Comparison of ENCODE assay signal across 1 cellular context in genomic region chr3:101561630-101562328, GRCh38.
TF ChIP-seq lines count a peak whose summit lies in the region.

Gene TRMT10C, plus strand, starts transcription at chr3:101561868. Its CDS starts 2,914 bp downstream, at chr3:101564782.

TF ChIP-seq in HepG2, 621 proteins besides CTCF, POLR2A, EP300 and RAD21 (continued from another document and continues in another):
- 0 out of 2 replicates have a peak, but pooled peaks have one; percentile 54 for TF ChIP-seq BCL3 (CRISPR knock-in tag; IDR thresholded peaks at IDR 0.05)
- no peak; the same call in 1 of the 2 replicates for TF ChIP-seq ZBTB7B (CRISPR knock-in tag; IDR thresholded peaks at IDR 0.05)
- peak; percentile 31; the same call in 1 of the 2 replicates for TF ChIP-seq SOX5 (CRISPR knock-in tag; IDR thresholded peaks at IDR 0.05; ENCODE audit: borderline replicate concordance)
- TF ChIP-seq ZFP82 (CRISPR knock-in tag; IDR thresholded peaks at IDR 0.05; ENCODE audit: borderline replicate concordance), result no peak
- TF ChIP-seq KLF6 (CRISPR knock-in tag; IDR thresholded peaks at IDR 0.05), result 0 out of 2 replicates have a peak, but pooled peaks have one; percentile 39
- TF ChIP-seq FOXA1 (IDR thresholded peaks at IDR 0.05), result no peak
- 0 out of 2 replicates have a peak, but pooled peaks have one; percentile 30 for TF ChIP-seq FOXA1 (CRISPR knock-in tag; IDR thresholded peaks at IDR 0.05)
- TF ChIP-seq ZNF350 (CRISPR knock-in tag; IDR thresholded peaks at IDR 0.05; ENCODE audit: borderline replicate concordance, low read depth), result peak; percentile 65; the same call in 1 of the 2 replicates
- peak; percentile 23; the same call in 1 of the 2 replicates for TF ChIP-seq ZNF691 (CRISPR knock-in tag; IDR thresholded peaks at IDR 0.05; ENCODE audit: borderline replicate concordance, low read depth)
- TF ChIP-seq KLF16 (CRISPR knock-in tag; IDR thresholded peaks at IDR 0.05), result peak in 1 of 2 experiments; percentile 68; a peak in 2 of 4 replicates
- TF ChIP-seq ZNF724P (CRISPR knock-in tag; IDR thresholded peaks at IDR 0.05; ENCODE audit: borderline replicate concordance), result peak; percentile 81; the same call in 1 of the 2 replicates
- TF ChIP-seq ZNF574 (CRISPR knock-in tag; IDR thresholded peaks at IDR 0.05), result peak; percentile 98
- TF ChIP-seq ZBTB3 (CRISPR knock-in tag; IDR thresholded peaks at IDR 0.05; ENCODE audit: borderline replicate concordance, low read depth), result no peak
- no peak for TF ChIP-seq SRY (CRISPR knock-in tag; IDR thresholded peaks at IDR 0.05)
- TF ChIP-seq ZNF781 (CRISPR knock-in tag; IDR thresholded peaks at IDR 0.05; ENCODE audit: borderline replicate concordance, not compliant biosample characterization), result peak; percentile 28
- TF ChIP-seq, protein P1, sequence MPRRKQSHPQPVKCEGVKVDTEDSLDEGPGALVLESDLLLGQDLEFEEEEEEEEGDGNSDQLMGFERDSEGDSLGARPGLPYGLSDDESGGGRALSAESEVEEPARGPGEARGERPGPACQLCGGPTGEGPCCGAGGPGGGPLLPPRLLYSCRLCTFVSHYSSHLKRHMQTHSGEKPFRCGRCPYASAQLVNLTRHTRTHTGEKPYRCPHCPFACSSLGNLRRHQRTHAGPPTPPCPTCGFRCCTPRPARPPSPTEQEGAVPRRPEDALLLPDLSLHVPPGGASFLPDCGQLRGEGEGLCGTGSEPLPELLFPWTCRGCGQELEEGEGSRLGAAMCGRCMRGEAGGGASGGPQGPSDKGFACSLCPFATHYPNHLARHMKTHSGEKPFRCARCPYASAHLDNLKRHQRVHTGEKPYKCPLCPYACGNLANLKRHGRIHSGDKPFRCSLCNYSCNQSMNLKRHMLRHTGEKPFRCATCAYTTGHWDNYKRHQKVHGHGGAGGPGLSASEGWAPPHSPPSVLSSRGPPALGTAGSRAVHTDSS (CRISPR knock-in tag; conservative IDR thresholded peaks at IDR 0.05), result 0 out of 2 replicates have a peak, but pooled peaks have one; percentile 49
- TF ChIP-seq NCOR1 (IDR thresholded peaks at IDR 0.05; ENCODE audit: borderline replicate concordance, low read length), result 0 out of 2 replicates have a peak, but pooled peaks have one; percentile 12
- TF ChIP-seq NR2C2 (CRISPR knock-in tag; IDR thresholded peaks at IDR 0.05; ENCODE audit: borderline replicate concordance), result peak; percentile 37; the same call in 1 of the 2 replicates
- no peak; the same call in 1 of the 2 replicates for TF ChIP-seq ARNTL (CRISPR knock-in tag; IDR thresholded peaks at IDR 0.05)
- peak; percentile 60; the same call in 1 of the 2 replicates for TF ChIP-seq RXRB (CRISPR knock-in tag; IDR thresholded peaks at IDR 0.05; ENCODE audit: borderline replicate concordance)
- TF ChIP-seq TBX2 (CRISPR knock-in tag; IDR thresholded peaks at IDR 0.05; ENCODE audit: borderline replicate concordance), result no peak
- TF ChIP-seq ZNF614 (CRISPR knock-in tag; IDR thresholded peaks at IDR 0.05; ENCODE audit: borderline replicate concordance), result peak; percentile 87
- TF ChIP-seq GATAD1 (CRISPR knock-in tag; IDR thresholded peaks at IDR 0.05), result peak; percentile 99
- peak; percentile 22; the same call in 1 of the 2 replicates for TF ChIP-seq ZFP90 (CRISPR knock-in tag; IDR thresholded peaks at IDR 0.05; ENCODE audit: borderline replicate concordance)
- TF ChIP-seq CBFB (CRISPR knock-in tag; IDR thresholded peaks at IDR 0.05), result peak; percentile 41; the same call in 1 of the 2 replicates
- TF ChIP-seq NR1H2 (CRISPR knock-in tag; IDR thresholded peaks at IDR 0.05; ENCODE audit: borderline replicate concordance, low read depth), result no peak
- TF ChIP-seq FOXM1 (CRISPR knock-in tag; IDR thresholded peaks at IDR 0.05), result 0 out of 2 replicates have a peak, but pooled peaks have one; percentile 32
- TF ChIP-seq ZFP41 (CRISPR knock-in tag; IDR thresholded peaks at IDR 0.05; ENCODE audit: borderline replicate concordance), result no peak
- TF ChIP-seq RCOR2 (CRISPR knock-in tag; IDR thresholded peaks at IDR 0.05), result no peak
- TF ChIP-seq POLR2G (IDR thresholded peaks at IDR 0.05; ENCODE audit: low read depth, low read length), result peak; percentile 95
- TF ChIP-seq NCOA2 (CRISPR knock-in tag; IDR thresholded peaks at IDR 0.05), result peak; percentile 37; the same call in 1 of the 2 replicates
- TF ChIP-seq ZFP91 (CRISPR knock-in tag; IDR thresholded peaks at IDR 0.05; ENCODE audit: borderline replicate concordance), result peak; percentile 80
- TF ChIP-seq RFXAP (CRISPR knock-in tag; IDR thresholded peaks at IDR 0.05; ENCODE audit: borderline replicate concordance), result peak; percentile 70; the same call in 1 of the 2 replicates
- TF ChIP-seq, protein P2, sequence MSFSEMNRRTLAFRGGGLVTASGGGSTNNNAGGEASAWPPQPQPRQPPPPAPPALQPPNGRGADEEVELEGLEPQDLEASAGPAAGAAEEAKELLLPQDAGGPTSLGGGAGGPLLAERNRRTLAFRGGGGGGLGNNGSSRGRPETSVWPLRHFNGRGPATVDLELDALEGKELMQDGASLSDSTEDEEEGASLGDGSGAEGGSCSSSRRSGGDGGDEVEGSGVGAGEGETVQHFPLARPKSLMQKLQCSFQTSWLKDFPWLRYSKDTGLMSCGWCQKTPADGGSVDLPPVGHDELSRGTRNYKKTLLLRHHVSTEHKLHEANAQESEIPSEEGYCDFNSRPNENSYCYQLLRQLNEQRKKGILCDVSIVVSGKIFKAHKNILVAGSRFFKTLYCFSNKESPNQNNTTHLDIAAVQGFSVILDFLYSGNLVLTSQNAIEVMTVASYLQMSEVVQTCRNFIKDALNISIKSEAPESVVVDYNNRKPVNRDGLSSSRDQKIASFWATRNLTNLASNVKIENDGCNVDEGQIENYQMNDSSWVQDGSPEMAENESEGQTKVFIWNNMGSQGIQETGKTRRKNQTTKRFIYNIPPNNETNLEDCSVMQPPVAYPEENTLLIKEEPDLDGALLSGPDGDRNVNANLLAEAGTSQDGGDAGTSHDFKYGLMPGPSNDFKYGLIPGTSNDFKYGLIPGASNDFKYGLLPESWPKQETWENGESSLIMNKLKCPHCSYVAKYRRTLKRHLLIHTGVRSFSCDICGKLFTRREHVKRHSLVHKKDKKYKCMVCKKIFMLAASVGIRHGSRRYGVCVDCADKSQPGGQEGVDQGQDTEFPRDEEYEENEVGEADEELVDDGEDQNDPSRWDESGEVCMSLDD (CRISPR knock-in tag; IDR thresholded peaks at IDR 0.05; ENCODE audit: borderline replicate concordance), result no peak
- TF ChIP-seq ZNF414 (CRISPR knock-in tag; IDR thresholded peaks at IDR 0.05), result 0 out of 2 replicates have a peak, but pooled peaks have one; percentile 45
- no peak for TF ChIP-seq SP1 (IDR thresholded peaks at IDR 0.05)
- TF ChIP-seq SP1 (CRISPR knock-in tag; IDR thresholded peaks at IDR 0.05), result peak; percentile 48
- peak; percentile 49; the same call in 1 of the 2 replicates for TF ChIP-seq ZNF335 (CRISPR knock-in tag; IDR thresholded peaks at IDR 0.05)
- TF ChIP-seq NFAT5 (CRISPR knock-in tag; IDR thresholded peaks at IDR 0.05), result peak; percentile 79
- TF ChIP-seq, protein P3, sequence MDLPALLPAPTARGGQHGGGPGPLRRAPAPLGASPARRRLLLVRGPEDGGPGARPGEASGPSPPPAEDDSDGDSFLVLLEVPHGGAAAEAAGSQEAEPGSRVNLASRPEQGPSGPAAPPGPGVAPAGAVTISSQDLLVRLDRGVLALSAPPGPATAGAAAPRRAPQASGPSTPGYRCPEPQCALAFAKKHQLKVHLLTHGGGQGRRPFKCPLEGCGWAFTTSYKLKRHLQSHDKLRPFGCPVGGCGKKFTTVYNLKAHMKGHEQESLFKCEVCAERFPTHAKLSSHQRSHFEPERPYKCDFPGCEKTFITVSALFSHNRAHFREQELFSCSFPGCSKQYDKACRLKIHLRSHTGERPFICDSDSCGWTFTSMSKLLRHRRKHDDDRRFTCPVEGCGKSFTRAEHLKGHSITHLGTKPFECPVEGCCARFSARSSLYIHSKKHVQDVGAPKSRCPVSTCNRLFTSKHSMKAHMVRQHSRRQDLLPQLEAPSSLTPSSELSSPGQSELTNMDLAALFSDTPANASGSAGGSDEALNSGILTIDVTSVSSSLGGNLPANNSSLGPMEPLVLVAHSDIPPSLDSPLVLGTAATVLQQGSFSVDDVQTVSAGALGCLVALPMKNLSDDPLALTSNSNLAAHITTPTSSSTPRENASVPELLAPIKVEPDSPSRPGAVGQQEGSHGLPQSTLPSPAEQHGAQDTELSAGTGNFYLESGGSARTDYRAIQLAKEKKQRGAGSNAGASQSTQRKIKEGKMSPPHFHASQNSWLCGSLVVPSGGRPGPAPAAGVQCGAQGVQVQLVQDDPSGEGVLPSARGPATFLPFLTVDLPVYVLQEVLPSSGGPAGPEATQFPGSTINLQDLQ (CRISPR knock-in tag; IDR thresholded peaks at IDR 0.05), result 0 out of 2 replicates have a peak, but pooled peaks have one; percentile 41
